In genomic region chr15:75204340-75205063, GRCh38 we compare ENCODE assay signal across 8 cellular contexts. TPM values are rescaled to one million over a fixed set of nuclear protein-coding genes. Genes with fewer than 3 reads are reported as not detected.
DNase-seq lines count a peak whose midpoint lies in the region; ATAC-seq and TF ChIP-seq lines count a peak whose summit lies in the region.

No MANE protein-coding gene starts in this region.

- intact Hi-C loops in activated CD8-positive, alpha-beta T cell treated with anti-CD3 and anti-CD28 coated beads for 36 hours (cut with micrococcal nuclease) = loop anchor here (2.0 kb wide), 1 partner anchor 174 kb away; no protein-coding TSS in a partner anchor

- H3K4me3 Mint-ChIP-seq in activated CD8-positive, alpha-beta T cell treated with anti-CD3 and anti-CD28 coated beads for 36 hours = peak overlapping the region; percentile 92

- DNase-seq in NCI-H82 treated with DMSO at 0.1 percent for 48 hours (lab: John Stamatoyannopoulos, UW; ENCODE audit: unreplicated experiment) (peak; percentile 88), lung (ENCODE audit: low spot score) (peak; percentile 93)
- DNase-seq in activated CD8-positive, alpha-beta T cell treated with anti-CD3 and anti-CD28 coated beads for 36 hours = peak; percentile 94
- peak; percentile 59 to 72 (median 61) for DNase-seq in stimulated activated CD4-positive, alpha-beta T cell treated with anti-CD3 and anti-CD28 coated beads, TNF-alpha, amount 100 ng/mL, for 1 hour (ENCODE audit: low read depth in 3 of 3, low spot score in 1 of 3)

- no peaks in the 10 kb centered on the region for H3K27me3 ChIP-seq in duodenal mucosa (ENCODE audit: control insufficient read depth in 1 of 2, insufficient read depth in 2 of 2, low read length in 2 of 2)
- no peaks in the 10 kb centered on the region for H3K27me3 ChIP-seq in lung (ENCODE audit: control insufficient read depth, insufficient read depth)

- H3K9me3 Mint-ChIP-seq in activated CD8-positive, alpha-beta T cell treated with anti-CD3 and anti-CD28 coated beads for 36 hours = no peaks in the 10 kb centered on the region

- H3K36me3 ChIP-seq in duodenal mucosa (ENCODE audit: control insufficient read depth in 1 of 2, insufficient read depth in 2 of 2, low read length in 2 of 2) (peaks cover 22 to 39% of the 10 kb centered on the region in 2 donors), lung (ENCODE audit: control insufficient read depth in 2 of 2, insufficient read depth in 2 of 2, low read length in 2 of 2) (peaks cover 0 to 38% of the 10 kb centered on the region in 2 donors)

- 12 to 15% methylated on average over 10 of the region's 10 CpGs for WGBS in lung, 2 donors

- H3K27me3 Mint-ChIP-seq in activated CD8-positive, alpha-beta T cell treated with anti-CD3 and anti-CD28 coated beads for 36 hours = no peaks in the 10 kb centered on the region

- H3K4me1 ChIP-seq in duodenal mucosa (ENCODE audit: control insufficient read depth in 1 of 2, insufficient read depth in 2 of 2, low read length in 2 of 2) = peaks cover 38 to 58% of the 10 kb centered on the region in 2 donors
- peaks cover 10 to 13% of the 10 kb centered on the region in 2 donors for H3K4me1 ChIP-seq in lung (ENCODE audit: control insufficient read depth in 2 of 2, insufficient read depth in 2 of 2, low read length in 2 of 2)

- peak; percentile 82 for TF ChIP-seq CTCF in activated CD8-positive, alpha-beta T cell treated with anti-CD3 and anti-CD28 coated beads for 36 hours (IDR thresholded peaks at IDR 0.05)
- TF ChIP-seq CTCF in lung (IDR thresholded peaks at IDR 0.05; ENCODE audit: control extremely low read depth, extremely low read depth) = peak; percentile 99

- peaks cover 32% of the 10 kb centered on the region for H3K36me3 Mint-ChIP-seq in activated CD8-positive, alpha-beta T cell treated with anti-CD3 and anti-CD28 coated beads for 36 hours (ENCODE audit: low read depth)

- H3K27ac Mint-ChIP-seq in activated CD8-positive, alpha-beta T cell treated with anti-CD3 and anti-CD28 coated beads for 36 hours = peak overlapping the region; percentile 55

- H3K27ac ChIP-seq in duodenal mucosa (ENCODE audit: low read depth, low read length) (no peak overlapping the region), lung (ENCODE audit: low read depth in 1 of 2, low read length in 1 of 2) (peak overlapping the region; percentile 22 to 96)

- CTCF ChIA-PET in activated CD8-positive, alpha-beta T cell treated with anti-CD3 and anti-CD28 coated beads for 36 hours (lab: Charles Lee) = interaction anchor here (0.6 to 4.9 kb wide), 24 partner anchors 9 to 305 kb away, joined by 3 to 89 read pairs (median 4); partner anchors contain the start of genes COX5A, PPCDC, RPP25 and SCAMP5

- H3K4me3 ChIP-seq in GM08714 (ENCODE audit: low read length) = peak overlapping the region; percentile 83
- H3K4me3 ChIP-seq in duodenal mucosa (ENCODE audit: low read depth in 1 of 2, low read length in 2 of 2) = peak overlapping the region; percentile 86 to 93
- no peak overlapping the region for H3K4me3 ChIP-seq in lung

- ATAC-seq in HG03342 (IDR thresholded peaks at IDR 0.05; ENCODE audit: unreplicated experiment) = peak; percentile 44
- ATAC-seq in activated CD8-positive, alpha-beta T cell treated with anti-CD3 and anti-CD28 coated beads for 36 hours = peak; percentile 66
- ATAC-seq in lung (ENCODE audit: insufficient read depth, low FRiP score) = peak; percentile 58
- no peak for ATAC-seq in GM19395 (IDR thresholded peaks at IDR 0.05; ENCODE audit: unreplicated experiment)

- H3K9ac ChIP-seq in duodenal mucosa (ENCODE audit: low read depth in 1 of 2, low read length in 2 of 2) = peak overlapping the region; percentile 60 to 78

- H3K9me3 ChIP-seq in duodenal mucosa (ENCODE audit: control insufficient read depth in 1 of 2, low read length in 2 of 2) (no peaks in the 10 kb centered on the region), lung (ENCODE audit: control insufficient read depth in 2 of 2, insufficient read depth in 1 of 2, low read length in 1 of 2) (no peaks in the 10 kb centered on the region)

- peaks cover 48% of the 10 kb centered on the region for H3K4me1 Mint-ChIP-seq in activated CD8-positive, alpha-beta T cell treated with anti-CD3 and anti-CD28 coated beads for 36 hours (ENCODE audit: low read depth)

- POLR2A ChIA-PET in activated CD8-positive, alpha-beta T cell treated with anti-CD3 and anti-CD28 coated beads for 36 hours (lab: Charles Lee) = interaction anchor here (0.7 to 2.9 kb wide), 10 partner anchors 10 to 241 kb away, joined by 3 to 20 read pairs (median 3); partner anchors contain the start of gene PPCDC

RNA-seq across cellular contexts. Expression of gene C15orf39, which starts 2.8 kb away (rescaled TPM):
- 10 to 100 TPM; 22.1 to 24.1 TPM for total RNA-seq in activated CD8-positive, alpha-beta T cell treated with anti-CD3 and anti-CD28 coated beads for 36 hours
- total RNA-seq in lung = 10 to 100 TPM; 16.8 to 57.7 TPM
- polyA plus RNA-seq in lung = 10 to 100 TPM; 13.1 to 34.4 TPM

RNA-seq across cellular contexts. Expression of gene GOLGA6C, which starts 53.6 kb away (rescaled TPM):
- total RNA-seq in activated CD8-positive, alpha-beta T cell treated with anti-CD3 and anti-CD28 coated beads for 36 hours = not detected
- total RNA-seq in lung = not detected
- under 1 TPM in 1 of 2 donors, not detected in 1; 0.01 TPM for polyA plus RNA-seq in lung
